ENCODE assay signal across 8 cellular contexts in genomic region chr6:99119109-99120031, GRCh38.
DNase-seq lines count a peak whose midpoint lies in the region; ATAC-seq and TF ChIP-seq lines count a peak whose summit lies in the region.

No MANE protein-coding gene starts in this region.

- ATAC-seq in GM18861 (IDR thresholded peaks at IDR 0.05; ENCODE audit: unreplicated experiment) (peak; percentile 62), HG03175 (IDR thresholded peaks at IDR 0.05; ENCODE audit: unreplicated experiment) (peak; percentile 68), heart left ventricle (peak in 2 of 4 donors; percentile 42 to 45), GM19324 (IDR thresholded peaks at IDR 0.05; ENCODE audit: low FRiP score, unreplicated experiment) (no peak)

- no peak overlapping the region for H3K4me3 ChIP-seq in CD4-positive, alpha-beta memory T cell (ENCODE audit: low read length in 2 of 2)
- H3K4me3 ChIP-seq in heart left ventricle (no peak overlapping the region), skeletal muscle cell (ENCODE audit: low read depth, low read length) (no peak overlapping the region)

- intact Hi-C loops in CD4-positive, alpha-beta memory T cell (cut with micrococcal nuclease): no loop called here
- intact Hi-C loops in heart left ventricle (cut with DNase I): loop anchor here in 5 of 10 donors (5.0 to 10.0 kb wide), 6 partner anchors 272 to 1625 kb away; partner anchors contain the start of gene POU3F2 (in 2 of the 5)

- H3K9me3 ChIP-seq in CD4-positive, alpha-beta memory T cell (ENCODE audit: control insufficient read depth in 1 of 2, low read length in 2 of 2): no peaks in the 10 kb centered on the region
- no peaks in the 10 kb centered on the region for H3K9me3 ChIP-seq in heart left ventricle

- peak; percentile 43 to 74 (median 59) for TF ChIP-seq CTCF in heart left ventricle (IDR thresholded peaks at IDR 0.05)

- no peaks in the 10 kb centered on the region for H3K4me1 Mint-ChIP-seq in CD4-positive, alpha-beta memory T cell

- no peak overlapping the region for H3K27ac Mint-ChIP-seq in CD4-positive, alpha-beta memory T cell

- WGBS in heart left ventricle, 4 donors: 41 to 50% (median 44%) methylated on average over 8 of the region's 8 CpGs

- H3K27me3 Mint-ChIP-seq in CD4-positive, alpha-beta memory T cell: peaks cover 5 to 15% of the 10 kb centered on the region in 2 donors

- CTCF ChIA-PET in CD4-positive, alpha-beta memory T cell (lab: Charles Lee; ENCODE audit: partially characterized antibody): interaction anchor here (0.8 to 2.0 kb wide), 11 partner anchors 10 to 1933 kb away, joined by 3 to 12 read pairs (median 5); no protein-coding TSS in a partner anchor

- no peak for TF ChIP-seq POLR2A in heart left ventricle (IDR thresholded peaks at IDR 0.05)

- no peaks in the 10 kb centered on the region for H3K36me3 ChIP-seq in CD4-positive, alpha-beta memory T cell (ENCODE audit: insufficient read depth, low read length)
- H3K36me3 ChIP-seq in heart left ventricle: no peaks in the 10 kb centered on the region

- POLR2A ChIA-PET in CD4-positive, alpha-beta memory T cell (lab: Charles Lee; ENCODE audit: partially characterized antibody): no interaction called here

- DNase-seq in CD4-positive, alpha-beta memory T cell: peak in 4 of 5 donors; percentile 10 to 32 (median 22)
- DNase-seq in NCI-H226 (peak; percentile 3), heart left ventricle (no peak), skeletal muscle cell (ENCODE audit: low read depth) (peak; percentile 4)
- DNase-seq in activated CD4-positive, alpha-beta T cell treated with anti-CD3 and anti-CD28 coated beads, Interleukin-2, amount 50 U/mL, for 1 hour: peak; percentile 3

- no peak overlapping the region for H3K27ac ChIP-seq in CD4-positive, alpha-beta memory T cell (ENCODE audit: low read depth, low read length)
- no peak overlapping the region for H3K27ac ChIP-seq in heart left ventricle

- no peaks in the 10 kb centered on the region for H3K27me3 ChIP-seq in CD4-positive, alpha-beta memory T cell (ENCODE audit: insufficient read depth, low read length)
- H3K27me3 ChIP-seq in heart left ventricle: peaks cover 0 to 34% (median 0%) of the 10 kb centered on the region in 9 donors

- no peak overlapping the region for H3K4me3 Mint-ChIP-seq in CD4-positive, alpha-beta memory T cell

- H3K9me3 Mint-ChIP-seq in CD4-positive, alpha-beta memory T cell: no peaks in the 10 kb centered on the region

- H3K4me1 ChIP-seq in CD4-positive, alpha-beta memory T cell (ENCODE audit: insufficient read depth, low read length): no peaks in the 10 kb centered on the region
- H3K4me1 ChIP-seq in heart left ventricle: no peaks in the 10 kb centered on the region

- no peaks in the 10 kb centered on the region for H3K36me3 Mint-ChIP-seq in CD4-positive, alpha-beta memory T cell

Comparison
In these comparisons a context has a peak if more than half of its experiments do, and no peak if none do; other contexts are left out.
1. DNase-seq: peak in CD4-positive, alpha-beta memory T cell (4 of 5), NCI-H226 (single experiment), activated CD4-positive, alpha-beta T cell treated with anti-CD3 and anti-CD28 coated beads, Interleukin-2, amount 50 U/mL, for 1 hour (single experiment) and skeletal muscle cell (single experiment); none in heart left ventricle (0 of 5).